In the genomic region with DNA sequence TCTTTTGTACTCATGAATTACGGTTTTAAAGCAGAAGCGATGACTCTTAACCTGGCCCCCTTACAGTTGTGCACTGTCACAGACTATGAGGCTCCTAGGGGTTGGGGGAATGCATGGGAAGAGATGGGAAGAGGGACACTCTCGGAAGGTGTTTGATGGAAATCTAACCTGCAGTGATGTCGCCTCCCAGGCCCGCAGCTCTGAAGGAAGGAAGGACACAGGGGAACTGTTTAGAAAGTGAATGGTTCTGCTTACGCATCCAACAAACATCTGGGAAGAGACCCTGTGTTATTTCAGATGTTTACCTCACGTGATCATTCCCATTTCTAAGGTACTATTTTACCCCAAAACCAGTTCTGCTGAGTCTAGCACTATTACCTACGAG, we compare ENCODE assay signal across 21 cellular contexts. TPM values are rescaled to one million over a fixed set of nuclear protein-coding genes. Genes with fewer than 3 reads are reported as not detected.
DNase-seq lines count a peak whose midpoint lies in the region; ATAC-seq and TF ChIP-seq lines count a peak whose summit lies in the region.
"Had no signal": no experiment of that assay in that cellular context is flagged by ENCODE, and none has a peak within 500 bp of the region (broad histone marks: within the 10 kb centered on the region; RNA-seq: fewer than 3 reads in every experiment).

No MANE protein-coding gene starts in this region.

- peaks cover 3% of the 10 kb centered on the region for H3K36me3 Mint-ChIP-seq in activated CD4-positive, alpha-beta T cell treated with anti-CD3 and anti-CD28 coated beads, Interleukin-2, amount 10 ng/mL, durations not matched to agents 24 days and 14 days (ENCODE audit: low read depth)
- H3K36me3 Mint-ChIP-seq in endodermal cell (ENCODE audit: low read depth) (peaks cover 35% of the 10 kb centered on the region), mesothelial cell of epicardium (peaks cover 17% of the 10 kb centered on the region)
- peaks cover 17% of the 10 kb centered on the region for H3K36me3 Mint-ChIP-seq in effector memory CD8-positive, alpha-beta T cell (ENCODE audit: insufficient read depth)

- H3K36me3 ChIP-seq in HUES48 (ENCODE audit: control insufficient read depth, insufficient read depth, low read length) (peaks cover 6% of the 10 kb centered on the region; the same call in 1 of the 2 replicates), endodermal cell (ENCODE audit: control insufficient read depth, insufficient read depth, low read length) (peaks cover 19% of the 10 kb centered on the region)

- H3K4me1 ChIP-seq in HUES48 (ENCODE audit: control insufficient read depth, insufficient read depth, low read length) (peaks cover 16% of the 10 kb centered on the region), endodermal cell (ENCODE audit: control insufficient read depth, insufficient read depth, low read length) (no peaks in the 10 kb centered on the region)

- intact Hi-C loops in activated CD4-positive, alpha-beta T cell treated with anti-CD3 and anti-CD28 coated beads, Interleukin-2, amount 10 ng/mL, durations not matched to agents 24 days and 14 days (cut with micrococcal nuclease) = no loop called here

- H3K9me3 ChIP-seq in HUES48 (ENCODE audit: control insufficient read depth, insufficient read depth, low read length) (no peaks in the 10 kb centered on the region), endodermal cell (ENCODE audit: control insufficient read depth, low read length) (no peaks in the 10 kb centered on the region)

- H3K27me3 ChIP-seq in HUES48 (ENCODE audit: control insufficient read depth, insufficient read depth, low read length) (no peaks in the 10 kb centered on the region), endodermal cell (ENCODE audit: control insufficient read depth, insufficient read depth, low read length, poor library complexity, severe bottlenecking) (no peaks in the 10 kb centered on the region)

- H3K4me3 ChIP-seq in HUES48 (ENCODE audit: low read depth, low read length) (no peak overlapping the region), endodermal cell (ENCODE audit: low read length) (no peak overlapping the region)
- H3K4me3 ChIP-seq: SK-N-MC had no signal

- peak overlapping the region; percentile 41 for H3K27ac Mint-ChIP-seq in activated CD4-positive, alpha-beta T cell treated with anti-CD3 and anti-CD28 coated beads, Interleukin-2, amount 10 ng/mL, durations not matched to agents 24 days and 14 days
- peak overlapping the region; percentile 76 for H3K27ac Mint-ChIP-seq in endodermal cell
- H3K27ac Mint-ChIP-seq in mesothelial cell of epicardium = peak overlapping the region; percentile 59
- no peak overlapping the region for H3K27ac Mint-ChIP-seq in effector memory CD8-positive, alpha-beta T cell
- H3K27ac Mint-ChIP-seq: HFFc6 had no signal

- H3K9ac ChIP-seq in HUES48 (ENCODE audit: low read depth, low read length) (no peak overlapping the region; the same call in 1 of the 2 replicates), endodermal cell (ENCODE audit: extremely low read depth, low read length, poor library complexity, severe bottlenecking) (no peak overlapping the region)

- H3K4me3 Mint-ChIP-seq in activated CD4-positive, alpha-beta T cell treated with anti-CD3 and anti-CD28 coated beads, Interleukin-2, amount 10 ng/mL, durations not matched to agents 24 days and 14 days = no peak overlapping the region
- no peak overlapping the region for H3K4me3 Mint-ChIP-seq in endodermal cell
- H3K4me3 Mint-ChIP-seq in mesothelial cell of epicardium = no peak overlapping the region
- H3K4me3 Mint-ChIP-seq in effector memory CD8-positive, alpha-beta T cell = no peak overlapping the region
- H3K4me3 Mint-ChIP-seq: HFFc6 had no signal

- ATAC-seq in HG03108 (IDR thresholded peaks at IDR 0.05; ENCODE audit: unreplicated experiment) (no peak), GM19324 (IDR thresholded peaks at IDR 0.05; ENCODE audit: low FRiP score, unreplicated experiment) (no peak)
- ATAC-seq in effector memory CD8-positive, alpha-beta T cell (replicated peaks) = no peak

- H3K27ac ChIP-seq in HUES48 (ENCODE audit: low read depth, low read length) = peak overlapping the region; percentile 76
- no peak overlapping the region for H3K27ac ChIP-seq in endodermal cell (ENCODE audit: low read depth, low read length)
- H3K27ac ChIP-seq: 22Rv1, C4-2B, RWPE1, SK-N-MC had no signal

- TF ChIP-seq CTCF in endodermal cell (conservative IDR thresholded peaks at IDR 0.05) (no peak), mesothelial cell of epicardium (IDR thresholded peaks at IDR 0.05; ENCODE audit: unreplicated experiment) (no peak)

- H3K9me3 Mint-ChIP-seq in activated CD4-positive, alpha-beta T cell treated with anti-CD3 and anti-CD28 coated beads, Interleukin-2, amount 10 ng/mL, durations not matched to agents 24 days and 14 days = no peaks in the 10 kb centered on the region
- H3K9me3 Mint-ChIP-seq in endodermal cell (no peaks in the 10 kb centered on the region), mesothelial cell of epicardium (no peaks in the 10 kb centered on the region)
- H3K9me3 Mint-ChIP-seq in effector memory CD8-positive, alpha-beta T cell = no peaks in the 10 kb centered on the region
- H3K9me3 Mint-ChIP-seq: HFFc6 had no signal

- no peaks in the 10 kb centered on the region for H3K27me3 Mint-ChIP-seq in activated CD4-positive, alpha-beta T cell treated with anti-CD3 and anti-CD28 coated beads, Interleukin-2, amount 10 ng/mL, durations not matched to agents 24 days and 14 days
- H3K27me3 Mint-ChIP-seq in endodermal cell (ENCODE audit: insufficient read depth) (no peaks in the 10 kb centered on the region), mesothelial cell of epicardium (ENCODE audit: low read depth) (no peaks in the 10 kb centered on the region)
- H3K27me3 Mint-ChIP-seq in effector memory CD8-positive, alpha-beta T cell = no peaks in the 10 kb centered on the region

- H3K4me1 Mint-ChIP-seq in activated CD4-positive, alpha-beta T cell treated with anti-CD3 and anti-CD28 coated beads, Interleukin-2, amount 10 ng/mL, durations not matched to agents 24 days and 14 days = peaks cover 10% of the 10 kb centered on the region
- no peaks in the 10 kb centered on the region for H3K4me1 Mint-ChIP-seq in endodermal cell
- H3K4me1 Mint-ChIP-seq in mesothelial cell of epicardium = peaks cover 14% of the 10 kb centered on the region
- H3K4me1 Mint-ChIP-seq in effector memory CD8-positive, alpha-beta T cell (ENCODE audit: low read depth in 2 of 2) = no peaks in the 10 kb centered on the region

- DNase-seq in activated CD4-positive, alpha-beta T cell treated with anti-CD3 and anti-CD28 coated beads, Interleukin-2, amount 10 ng/mL, durations not matched to agents 24 days and 14 days = no peak
- DNase-seq in activated CD4-positive, alpha-beta T cell treated with anti-CD3 and anti-CD28 coated beads for 4 hours = no peak
- DNase-seq in endodermal cell (no peak), mesothelial cell of epicardium (ENCODE audit: low spot score in 2 of 2, unreplicated experiment in 2 of 2) (no peak)
- DNase-seq in effector memory CD8-positive, alpha-beta T cell = no peak
- DNase-seq: EL, GF-D8, HFFc6, KBM-7, NCI-H1092, NCI-H1436, NCI-H1930, SHP77 treated with DMSO at 0.1 percent for 48 hours had no signal

- 92 to 100% methylated on average over 4 to 8 of the region's 8 CpGs for WGBS in endodermal cell (ENCODE audit: insufficient coverage in 1 of 2, insufficient read length in 1 of 2), 2 experiments

RNA-seq across cellular contexts. Expression of a gene that starts 48.0 kb away (rescaled TPM):
- 0.12 TPM in 1 of 2 replicates, not detected in the other for total RNA-seq in activated CD4-positive, alpha-beta T cell treated with anti-CD3 and anti-CD28 coated beads, Interleukin-2, amount 10 ng/mL, durations not matched to agents 24 days and 14 days
- total RNA-seq in endodermal cell = under 1 TPM in 1 of 2 donors, not detected in 1; 0.18 TPM
- polyA plus RNA-seq in endodermal cell (2013, experiment 1 of 2) = 0.32 TPM
- polyA plus RNA-seq in endodermal cell (2013, experiment 2 of 2) = not detected
- 0.51 to 1.2 TPM (median 0.65 TPM) in 3 replicates for total RNA-seq in mesothelial cell of epicardium
- total RNA-seq: HFFc6, NCI-H460 had no signal

RNA-seq across cellular contexts. Expression of a gene that starts 54.2 kb away (rescaled TPM):
- total RNA-seq in activated CD4-positive, alpha-beta T cell treated with anti-CD3 and anti-CD28 coated beads, Interleukin-2, amount 10 ng/mL, durations not matched to agents 24 days and 14 days = 16.9 and 17.6 TPM in 2 replicates
- total RNA-seq in endodermal cell = 10 to 100 TPM; 35.6 to 40.4 TPM
- polyA plus RNA-seq in endodermal cell (2013, experiment 1 of 2) = 25.6 TPM
- polyA plus RNA-seq in endodermal cell (2013, experiment 2 of 2) = 26.5 TPM
- total RNA-seq in mesothelial cell of epicardium = 29.0 to 35.2 TPM (median 30.2 TPM) in 3 replicates

RNA-seq across cellular contexts. Expression of a gene that starts 54.4 kb away (rescaled TPM):
- total RNA-seq in activated CD4-positive, alpha-beta T cell treated with anti-CD3 and anti-CD28 coated beads, Interleukin-2, amount 10 ng/mL, durations not matched to agents 24 days and 14 days = 10.0 and 10.1 TPM in 2 replicates
- total RNA-seq in endodermal cell = 1 to 10 TPM; 4.6 to 5.4 TPM
- polyA plus RNA-seq in endodermal cell (2013, experiment 1 of 2) = 3.8 TPM
- 5.6 TPM for polyA plus RNA-seq in endodermal cell (2013, experiment 2 of 2)
- 4.3 to 6.0 TPM (median 5.2 TPM) in 3 replicates for total RNA-seq in mesothelial cell of epicardium

Comparison
In these comparisons a context has a peak if more than half of its experiments do, and no peak if none do; other contexts are left out.
1. H3K27ac Mint-ChIP-seq: peak in activated CD4-positive, alpha-beta T cell treated with anti-CD3 and anti-CD28 coated beads, Interleukin-2, amount 10 ng/mL, durations not matched to agents 24 days and 14 days (single experiment), endodermal cell (single experiment) and mesothelial cell of epicardium (single experiment); none in effector memory CD8-positive, alpha-beta T cell (0 of 2).